ENCODE assay signal across 9 cellular contexts in genomic region chr17:54900457-54901229, GRCh38. TPM values are rescaled to one million over a fixed set of nuclear protein-coding genes. Genes with fewer than 3 reads are reported as not detected.
DNase-seq lines count a peak whose midpoint lies in the region; ATAC-seq and TF ChIP-seq lines count a peak whose summit lies in the region.
"Had no signal": no experiment of that assay in that cellular context is flagged by ENCODE, and none has a peak within 500 bp of the region (broad histone marks: within the 10 kb centered on the region; RNA-seq: fewer than 3 reads in every experiment).

TSS of gene TOM1L1 (plus strand) at chr17:54900852. CDS start at chr17:54900866, 14 bp downstream.

- peaks cover 0 to 4% (median 0%) of the 10 kb centered on the region in 4 donors for H3K27me3 ChIP-seq in upper lobe of left lung

- peak within 1 kb of the TSS; percentile 52 to 78 (median 72) for H3K27ac ChIP-seq in upper lobe of left lung
- H3K27ac ChIP-seq: KMS-11 had no signal

- TF ChIP-seq CTCF in fibroblast of the aortic adventitia (IDR thresholded peaks at IDR 0.05; ENCODE audit: insufficient read depth, low read length) = no peak
- peak in 1 of 3 experiments; percentile 8 for TF ChIP-seq CTCF in nephron (IDR thresholded peaks at IDR 0.05; ENCODE audit: unreplicated experiment in 3 of 3)
- peak in 3 of 6 experiments; percentile 23 to 65 (median 31) for TF ChIP-seq CTCF in upper lobe of left lung (IDR thresholded peaks at IDR 0.05)

- H3K27ac Mint-ChIP-seq in activated T-cell treated with anti-CD3 and anti-CD28 coated beads, Interleukin-2, amount 50 U/mL, for 24 hours = no peak within 1 kb of the TSS
- peak within 1 kb of the TSS; percentile 68 to 90 (median 79) for H3K27ac Mint-ChIP-seq in nephron

- H3K9me3 ChIP-seq in upper lobe of left lung = no peaks in the 10 kb centered on the region

- H3K9me3 Mint-ChIP-seq in activated T-cell treated with anti-CD3 and anti-CD28 coated beads, Interleukin-2, amount 50 U/mL, for 24 hours = no peaks in the 10 kb centered on the region
- H3K9me3 Mint-ChIP-seq in nephron = no peaks in the 10 kb centered on the region

- TF ChIP-seq EP300 in upper lobe of left lung (IDR thresholded peaks at IDR 0.05) = no peak

- H3K4me1 ChIP-seq in upper lobe of left lung = peaks cover 10 to 17% (median 15%) of the 10 kb centered on the region in 4 donors

- peak within 1 kb of the TSS; percentile 76 for H3K4me3 ChIP-seq in fibroblast of the aortic adventitia (ENCODE audit: low read depth, low read length)
- peak within 1 kb of the TSS; percentile 40 to 60 (median 48) for H3K4me3 ChIP-seq in upper lobe of left lung

- peak within 1 kb of the TSS; percentile 60 for H3K4me3 Mint-ChIP-seq in activated T-cell treated with anti-CD3 and anti-CD28 coated beads, Interleukin-2, amount 50 U/mL, for 24 hours
- peak within 1 kb of the TSS; percentile 87 to 96 (median 94) for H3K4me3 Mint-ChIP-seq in nephron

- ATAC-seq in HG03159 (IDR thresholded peaks at IDR 0.05; ENCODE audit: unreplicated experiment) (peak; percentile 87), upper lobe of left lung (ENCODE audit: low FRiP score in 2 of 2) (peak; percentile 91 to 93)

- peak; percentile 16 for TF ChIP-seq POLR2A in GM18526 (IDR thresholded peaks at IDR 0.05; ENCODE audit: extremely low read depth, insufficient read length)
- TF ChIP-seq POLR2A in upper lobe of left lung (IDR thresholded peaks at IDR 0.05) = peak in 2 of 4 donors; percentile 39 to 67

- WGBS in upper lobe of left lung, 2 donors = 7 to 13% methylated on average over 16 to 64 of the region's 67 CpGs

- H3K36me3 Mint-ChIP-seq in activated T-cell treated with anti-CD3 and anti-CD28 coated beads, Interleukin-2, amount 50 U/mL, for 24 hours (ENCODE audit: low read depth) = no peaks in the 10 kb centered on the region
- H3K36me3 Mint-ChIP-seq in nephron (ENCODE audit: low read depth) = no peaks in the 10 kb centered on the region

- peaks cover 59% of the 10 kb centered on the region for H3K27me3 Mint-ChIP-seq in activated T-cell treated with anti-CD3 and anti-CD28 coated beads, Interleukin-2, amount 50 U/mL, for 24 hours
- peaks cover 24% of the 10 kb centered on the region for H3K27me3 Mint-ChIP-seq in nephron (ENCODE audit: low read depth)

- H3K36me3 ChIP-seq in upper lobe of left lung = no peaks in the 10 kb centered on the region

- peaks cover 12% of the 10 kb centered on the region for H3K4me1 Mint-ChIP-seq in activated T-cell treated with anti-CD3 and anti-CD28 coated beads, Interleukin-2, amount 50 U/mL, for 24 hours (ENCODE audit: low read depth)
- peaks cover 33% of the 10 kb centered on the region for H3K4me1 Mint-ChIP-seq in nephron

- DNase-seq in AG08396 (ENCODE audit: low spot score) = peak; percentile 92
- peak; percentile 93 for DNase-seq in NCI-H2227 (lab: John Stamatoyannopoulos, UW; ENCODE audit: unreplicated experiment)
- peak; percentile 35 for DNase-seq in activated T-cell treated with anti-CD3 and anti-CD28 coated beads, Interleukin-2, amount 50 U/mL, for 24 hours
- DNase-seq in fibroblast of the aortic adventitia (ENCODE audit: low read depth) = peak; percentile 45
- peak; percentile 85 to 93 for DNase-seq in upper lobe of left lung

RNA-seq across cellular contexts. Expression of gene TOM1L1, which starts in this region (rescaled TPM):
- total RNA-seq in fibroblast of the aortic adventitia (ENCODE audit: low replicate concordance) = 3.8 and 5.8 TPM in 2 replicates
- 10 to 100 TPM; 25.1 to 64.1 (median 35.1) TPM for total RNA-seq in upper lobe of left lung

Comparison
In these comparisons a context has a peak if more than half of its experiments do, and no peak if none do; other contexts are left out.
1. Peak in every context shown above with its lines: DNase-seq, ATAC-seq, H3K4me3 ChIP-seq and H3K27ac ChIP-seq.
2. DNase-seq: peak in every context shown above with its lines; median percentile 93 in NCI-H2227; 92 in AG08396; 89 in upper lobe of left lung; 45 in fibroblast of the aortic adventitia; 35 in activated T-cell treated with anti-CD3 and anti-CD28 coated beads, Interleukin-2, amount 50 U/mL, for 24 hours.